Comparison of ENCODE assay signal across 8 cellular contexts in genomic region chr17:50161023-50161910, GRCh38. TPM values are rescaled to one million over a fixed set of nuclear protein-coding genes. Genes with fewer than 3 reads are reported as not detected.
DNase-seq lines count a peak whose midpoint lies in the region; ATAC-seq and TF ChIP-seq lines count a peak whose summit lies in the region.

No MANE protein-coding gene starts in this region.

- peak overlapping the region; percentile 11; the same call in 1 of the 2 replicates for H3K27ac ChIP-seq in DND-41 (ENCODE audit: low read length)

- peak; percentile 96 for DNase-seq in DND-41
- peak; percentile 91 for DNase-seq in RKO (ENCODE audit: low spot score)
- peak; percentile 96 for DNase-seq in activated T-helper 1 cell treated with anti-CD3 and anti-CD28 coated beads, Interleukin-12 subunit alpha, Interleukin-12 subunit beta, Interleukin-2, Interleukin-4 antibody, amounts not matched to agents 30 ng/mL and 10 ng/mL and 1 ng/mL, durations not matched to agents 14 hours and 24 hours and 36 hours (ENCODE audit: low spot score)
- peak; percentile 85 for DNase-seq in fibroblast of peridontal ligament (ENCODE audit: extremely low read depth)
- DNase-seq in natural killer cell treated with Interleukin-12 subunit alpha and Interleukin-12 subunit beta and Interleukin-15 and Interleukin-18, amount 100 ng/mL, for 72 hours (ENCODE audit: low spot score) = peak; percentile 94
- peak; percentile 86 to 93 (median 92) for DNase-seq in stimulated activated naive CD4-positive, alpha-beta T cell (lab: John Stamatoyannopoulos, UW)

- peak overlapping the region; percentile 96 for H3K27ac Mint-ChIP-seq in activated T-helper 1 cell treated with anti-CD3 and anti-CD28 coated beads, Interleukin-12 subunit alpha, Interleukin-12 subunit beta, Interleukin-2, Interleukin-4 antibody, amounts not matched to agents 30 ng/mL and 10 ng/mL and 1 ng/mL, durations not matched to agents 14 hours and 24 hours and 36 hours
- H3K27ac Mint-ChIP-seq in natural killer cell treated with Interleukin-12 subunit alpha and Interleukin-12 subunit beta and Interleukin-15 and Interleukin-18, amount 100 ng/mL, for 72 hours = peak overlapping the region; percentile 70 to 81

- H3K4me3 Mint-ChIP-seq in activated T-helper 1 cell treated with anti-CD3 and anti-CD28 coated beads, Interleukin-12 subunit alpha, Interleukin-12 subunit beta, Interleukin-2, Interleukin-4 antibody, amounts not matched to agents 30 ng/mL and 10 ng/mL and 1 ng/mL, durations not matched to agents 14 hours and 24 hours and 36 hours = peak overlapping the region; percentile 67
- peak overlapping the region; percentile 85 for H3K4me3 Mint-ChIP-seq in natural killer cell treated with Interleukin-12 subunit alpha and Interleukin-12 subunit beta and Interleukin-15 and Interleukin-18, amount 100 ng/mL, for 72 hours

- H3K79me2 ChIP-seq in DND-41 (ENCODE audit: insufficient read depth, low read length) = no peaks in the 10 kb centered on the region

- intact Hi-C loops in activated T-helper 1 cell treated with anti-CD3 and anti-CD28 coated beads, Interleukin-12 subunit alpha, Interleukin-12 subunit beta, Interleukin-2, Interleukin-4 antibody, amounts not matched to agents 30 ng/mL and 10 ng/mL and 1 ng/mL, durations not matched to agents 14 hours and 24 hours and 36 hours (cut with micrococcal nuclease) = loop anchor here (1.0 to 2.0 kb wide), 3 partner anchors 10 to 66 kb away; partner anchors contain the start of gene PDK2

- no peaks in the 10 kb centered on the region for H3K9me3 ChIP-seq in DND-41 (ENCODE audit: insufficient read depth, low read length, severe bottlenecking)

- H4K20me1 ChIP-seq in DND-41 (ENCODE audit: insufficient read depth, low read length) = no peaks in the 10 kb centered on the region

- H3K4me1 Mint-ChIP-seq in activated T-helper 1 cell treated with anti-CD3 and anti-CD28 coated beads, Interleukin-12 subunit alpha, Interleukin-12 subunit beta, Interleukin-2, Interleukin-4 antibody, amounts not matched to agents 30 ng/mL and 10 ng/mL and 1 ng/mL, durations not matched to agents 14 hours and 24 hours and 36 hours (ENCODE audit: low read depth) = peaks cover 39% of the 10 kb centered on the region
- peaks cover 26 to 31% of the 10 kb centered on the region in 2 donors for H3K4me1 Mint-ChIP-seq in natural killer cell treated with Interleukin-12 subunit alpha and Interleukin-12 subunit beta and Interleukin-15 and Interleukin-18, amount 100 ng/mL, for 72 hours (ENCODE audit: low read depth in 2 of 2)

- ATAC-seq in DND-41 (ENCODE audit: insufficient read depth, low read depth) = peak; percentile 96
- peak; percentile 79 for ATAC-seq in GM21786 (IDR thresholded peaks at IDR 0.05; ENCODE audit: unreplicated experiment)
- ATAC-seq in natural killer cell treated with Interleukin-12 subunit alpha and Interleukin-12 subunit beta and Interleukin-15 and Interleukin-18, amount 100 ng/mL, for 72 hours = peak; percentile 98

- H3K4me2 ChIP-seq in DND-41 (ENCODE audit: insufficient read depth, low read length) = peak overlapping the region; percentile 76

- peak overlapping the region; percentile 79 for H2AFZ ChIP-seq in DND-41 (ENCODE audit: low read depth, low read length)

- H3K9me3 Mint-ChIP-seq in activated T-helper 1 cell treated with anti-CD3 and anti-CD28 coated beads, Interleukin-12 subunit alpha, Interleukin-12 subunit beta, Interleukin-2, Interleukin-4 antibody, amounts not matched to agents 30 ng/mL and 10 ng/mL and 1 ng/mL, durations not matched to agents 14 hours and 24 hours and 36 hours = peaks cover 8% of the 10 kb centered on the region
- no peaks in the 10 kb centered on the region for H3K9me3 Mint-ChIP-seq in natural killer cell treated with Interleukin-12 subunit alpha and Interleukin-12 subunit beta and Interleukin-15 and Interleukin-18, amount 100 ng/mL, for 72 hours

- no peaks in the 10 kb centered on the region for H3K27me3 ChIP-seq in DND-41 (ENCODE audit: insufficient read depth, low read length, poor library complexity)

- H3K4me1 ChIP-seq in DND-41 (ENCODE audit: insufficient read depth, low read length) = peaks cover 20% of the 10 kb centered on the region

- TF ChIP-seq CTCF in DND-41 (IDR thresholded peaks at IDR 0.05; ENCODE audit: borderline replicate concordance, extremely low read depth, low read length, poor library complexity, severe bottlenecking) (peak; percentile 97), LNCAP (IDR thresholded peaks at IDR 0.05) (peak; percentile 96)

- H3K9ac ChIP-seq in DND-41 (ENCODE audit: low read depth, low read length) = peak overlapping the region; percentile 50

- H3K36me3 Mint-ChIP-seq in activated T-helper 1 cell treated with anti-CD3 and anti-CD28 coated beads, Interleukin-12 subunit alpha, Interleukin-12 subunit beta, Interleukin-2, Interleukin-4 antibody, amounts not matched to agents 30 ng/mL and 10 ng/mL and 1 ng/mL, durations not matched to agents 14 hours and 24 hours and 36 hours (ENCODE audit: low read depth) = peaks cover 6% of the 10 kb centered on the region
- H3K36me3 Mint-ChIP-seq in natural killer cell treated with Interleukin-12 subunit alpha and Interleukin-12 subunit beta and Interleukin-15 and Interleukin-18, amount 100 ng/mL, for 72 hours = no peaks in the 10 kb centered on the region

- H3K4me3 ChIP-seq in DND-41 (ENCODE audit: low read depth in 1 of 2, low read length in 2 of 2) = peak overlapping the region in 1 of 2 experiments; percentile 53; a peak in 2 of 4 replicates

- H3K27me3 Mint-ChIP-seq in activated T-helper 1 cell treated with anti-CD3 and anti-CD28 coated beads, Interleukin-12 subunit alpha, Interleukin-12 subunit beta, Interleukin-2, Interleukin-4 antibody, amounts not matched to agents 30 ng/mL and 10 ng/mL and 1 ng/mL, durations not matched to agents 14 hours and 24 hours and 36 hours (ENCODE audit: insufficient read depth) = no peaks in the 10 kb centered on the region
- H3K27me3 Mint-ChIP-seq in natural killer cell treated with Interleukin-12 subunit alpha and Interleukin-12 subunit beta and Interleukin-15 and Interleukin-18, amount 100 ng/mL, for 72 hours = peaks cover 0 to 7% of the 10 kb centered on the region in 2 donors

- no peaks in the 10 kb centered on the region for H3K36me3 ChIP-seq in DND-41 (ENCODE audit: insufficient read depth, low read length)

RNA-seq across cellular contexts. Expression of gene SGCA, which starts 4.5 kb away (rescaled TPM):
- 0.32 and 0.49 TPM in 2 replicates for total RNA-seq in activated T-helper 1 cell treated with anti-CD3 and anti-CD28 coated beads, Interleukin-12 subunit alpha, Interleukin-12 subunit beta, Interleukin-2, Interleukin-4 antibody, amounts not matched to agents 30 ng/mL and 10 ng/mL and 1 ng/mL, durations not matched to agents 14 hours and 24 hours and 36 hours
- total RNA-seq in natural killer cell treated with Interleukin-12 subunit alpha and Interleukin-12 subunit beta and Interleukin-15 and Interleukin-18, amount 100 ng/mL, for 72 hours = under 1 TPM in 1 of 2 donors, not detected in 1; 0.42 TPM

RNA-seq across cellular contexts. Expression of gene PPP1R9B, which starts 10.8 kb away (rescaled TPM):
- 97.1 and 101 TPM in 2 replicates for total RNA-seq in activated T-helper 1 cell treated with anti-CD3 and anti-CD28 coated beads, Interleukin-12 subunit alpha, Interleukin-12 subunit beta, Interleukin-2, Interleukin-4 antibody, amounts not matched to agents 30 ng/mL and 10 ng/mL and 1 ng/mL, durations not matched to agents 14 hours and 24 hours and 36 hours
- 100 to 1,000 TPM in 1 of 2 donors, 10 to 100 TPM in 1; 96.0 to 110 TPM for total RNA-seq in natural killer cell treated with Interleukin-12 subunit alpha and Interleukin-12 subunit beta and Interleukin-15 and Interleukin-18, amount 100 ng/mL, for 72 hours

RNA-seq across cellular contexts. Expression of gene SAMD14, which starts 31.3 kb away (rescaled TPM):
- total RNA-seq in activated T-helper 1 cell treated with anti-CD3 and anti-CD28 coated beads, Interleukin-12 subunit alpha, Interleukin-12 subunit beta, Interleukin-2, Interleukin-4 antibody, amounts not matched to agents 30 ng/mL and 10 ng/mL and 1 ng/mL, durations not matched to agents 14 hours and 24 hours and 36 hours = 1.6 and 3.6 TPM in 2 replicates
- 1 to 10 TPM; 2.6 to 5.0 TPM for total RNA-seq in natural killer cell treated with Interleukin-12 subunit alpha and Interleukin-12 subunit beta and Interleukin-15 and Interleukin-18, amount 100 ng/mL, for 72 hours

RNA-seq across cellular contexts. Expression of gene COL1A1, which starts 40.2 kb away (rescaled TPM):
- total RNA-seq in activated T-helper 1 cell treated with anti-CD3 and anti-CD28 coated beads, Interleukin-12 subunit alpha, Interleukin-12 subunit beta, Interleukin-2, Interleukin-4 antibody, amounts not matched to agents 30 ng/mL and 10 ng/mL and 1 ng/mL, durations not matched to agents 14 hours and 24 hours and 36 hours = 1.2 and 2.0 TPM in 2 replicates
- total RNA-seq in natural killer cell treated with Interleukin-12 subunit alpha and Interleukin-12 subunit beta and Interleukin-15 and Interleukin-18, amount 100 ng/mL, for 72 hours = 1 to 10 TPM in 1 of 2 donors, not detected in 1; 1.7 TPM
